In genomic region chr2:172216348-172216933, GRCh38 we compare ENCODE assay signal across 16 cellular contexts.
"Had no signal": no experiment of that assay in that cellular context is flagged by ENCODE, and none has a peak within 500 bp of the region (broad histone marks: within the 10 kb centered on the region; RNA-seq: fewer than 3 reads in every experiment).

No MANE protein-coding gene starts in this region.

- DNase-seq: activated CD8-positive, alpha-beta T cell treated with anti-CD3 and anti-CD28 coated beads for 36 hours; activated naive CD4-positive, alpha-beta T cell treated with anti-CD3 and anti-CD28 coated beads, Interleukin-2, amount 10 ng/mL, durations not matched to agents 7 days and 5 days; effector memory CD8-positive, alpha-beta T cell; glutamatergic neuron; immature natural killer cell; left colon; mucosa of descending colon; naive thymus-derived CD8-positive, alpha-beta T cell; ovary; stimulated activated CD4-positive, alpha-beta T cell treated with anti-CD3 and anti-CD28 coated beads, Interleukin-15, amount 100 ng/mL, for 24 hours; stimulated activated CD4-positive, alpha-beta T cell treated with anti-CD3 and anti-CD28 coated beads, Interleukin-4, amount 100 ng/mL, for 24 hours; stimulated activated naive CD8-positive, alpha-beta T cell treated with anti-CD3 and anti-CD28 coated beads, Interleukin-15, amount 100 ng/mL, for 72 hours; T-helper 1 cell had no signal

- H3K9me3 ChIP-seq: mucosa of descending colon, ovary, thoracic aorta had no signal

- H3K4me3 Mint-ChIP-seq: activated CD8-positive, alpha-beta T cell treated with anti-CD3 and anti-CD28 coated beads for 36 hours; activated naive CD4-positive, alpha-beta T cell treated with anti-CD3 and anti-CD28 coated beads, Interleukin-2, amount 10 ng/mL, durations not matched to agents 7 days and 5 days; activated T-helper 17 cell treated with anti-CD3 and anti-CD28 coated beads, Interleukin-2, amount 50 U/mL, for 72 hours; effector memory CD8-positive, alpha-beta T cell; immature natural killer cell; naive thymus-derived CD8-positive, alpha-beta T cell; stimulated activated naive CD8-positive, alpha-beta T cell treated with anti-CD3 and anti-CD28 coated beads, Interleukin-15, amount 100 ng/mL, for 72 hours had no signal

- H3K4me3 ChIP-seq: mucosa of descending colon, ovary, thoracic aorta had no signal

- H3K27me3 Mint-ChIP-seq: activated CD8-positive, alpha-beta T cell treated with anti-CD3 and anti-CD28 coated beads for 36 hours; activated T-helper 17 cell treated with anti-CD3 and anti-CD28 coated beads, Interleukin-2, amount 50 U/mL, for 72 hours; naive thymus-derived CD8-positive, alpha-beta T cell; stimulated activated naive CD8-positive, alpha-beta T cell treated with anti-CD3 and anti-CD28 coated beads, Interleukin-15, amount 100 ng/mL, for 72 hours had no signal

- ATAC-seq: activated CD8-positive, alpha-beta T cell treated with anti-CD3 and anti-CD28 coated beads for 36 hours; activated T-helper 17 cell treated with anti-CD3 and anti-CD28 coated beads, Interleukin-2, amount 50 U/mL, for 72 hours; effector memory CD8-positive, alpha-beta T cell; left colon; mucosa of descending colon; naive thymus-derived CD8-positive, alpha-beta T cell; stimulated activated naive CD8-positive, alpha-beta T cell treated with anti-CD3 and anti-CD28 coated beads, Interleukin-15, amount 100 ng/mL, for 72 hours had no signal

- H3K4me1 Mint-ChIP-seq: activated T-helper 17 cell treated with anti-CD3 and anti-CD28 coated beads, Interleukin-2, amount 50 U/mL, for 72 hours; immature natural killer cell had no signal

- H3K36me3 Mint-ChIP-seq: immature natural killer cell; naive thymus-derived CD8-positive, alpha-beta T cell had no signal

- H3K27ac ChIP-seq: ovary, thoracic aorta, VCaP had no signal

- H3K9me3 Mint-ChIP-seq: activated CD8-positive, alpha-beta T cell treated with anti-CD3 and anti-CD28 coated beads for 36 hours; activated naive CD4-positive, alpha-beta T cell treated with anti-CD3 and anti-CD28 coated beads, Interleukin-2, amount 10 ng/mL, durations not matched to agents 7 days and 5 days; activated T-helper 17 cell treated with anti-CD3 and anti-CD28 coated beads, Interleukin-2, amount 50 U/mL, for 72 hours; effector memory CD8-positive, alpha-beta T cell; immature natural killer cell; stimulated activated naive CD8-positive, alpha-beta T cell treated with anti-CD3 and anti-CD28 coated beads, Interleukin-15, amount 100 ng/mL, for 72 hours had no signal

- H3K27ac Mint-ChIP-seq: activated CD8-positive, alpha-beta T cell treated with anti-CD3 and anti-CD28 coated beads for 36 hours; activated naive CD4-positive, alpha-beta T cell treated with anti-CD3 and anti-CD28 coated beads, Interleukin-2, amount 10 ng/mL, durations not matched to agents 7 days and 5 days; activated T-helper 17 cell treated with anti-CD3 and anti-CD28 coated beads, Interleukin-2, amount 50 U/mL, for 72 hours; effector memory CD8-positive, alpha-beta T cell; immature natural killer cell; stimulated activated naive CD8-positive, alpha-beta T cell treated with anti-CD3 and anti-CD28 coated beads, Interleukin-15, amount 100 ng/mL, for 72 hours had no signal

- H3K27me3 ChIP-seq: ovary had no signal

- H3K36me3 ChIP-seq: ovary, thoracic aorta had no signal
